In genomic region chr15:23049984-23050628, GRCh38 we compare ENCODE assay signal across 22 cellular contexts.
"Had no signal": no experiment of that assay in that cellular context is flagged by ENCODE, and none has a peak within 500 bp of the region (broad histone marks: within the 10 kb centered on the region; RNA-seq: fewer than 3 reads in every experiment).

No MANE protein-coding gene starts in this region.

- H3K27ac ChIP-seq: pancreas, psoas muscle, right lobe of liver, sigmoid colon, stomach, thoracic aorta, thyroid gland, tibial nerve, upper lobe of left lung, uterus had no signal

- H3K27me3 ChIP-seq: pancreas, right lobe of liver, sigmoid colon, stomach, thyroid gland, tibial nerve, upper lobe of left lung, uterus had no signal

- H3K36me3 ChIP-seq: pancreas, right lobe of liver, sigmoid colon, stomach, thoracic aorta, thyroid gland, tibial nerve, upper lobe of left lung, uterus had no signal

- H3K4me3 ChIP-seq: pancreas, psoas muscle, right lobe of liver, sigmoid colon, stomach, thoracic aorta, thyroid gland, tibial nerve, upper lobe of left lung, uterus had no signal

- FAIRE-seq: pancreas, small intestine had no signal

- H3K4me1 ChIP-seq: pancreas, psoas muscle, right lobe of liver, stomach, thyroid gland, upper lobe of left lung, uterus had no signal

- H3K9me3 ChIP-seq: pancreas, psoas muscle, right lobe of liver, sigmoid colon, stomach, thoracic aorta, thyroid gland, tibial nerve, upper lobe of left lung, uterus had no signal

- DNase-seq: naive B cell; nephron progenitor cell; occipital lobe; pancreas; psoas muscle; right cardiac atrium; right lobe of liver; sigmoid colon; small intestine; stimulated activated CD4-positive, alpha-beta T cell treated with anti-CD3 and anti-CD28 coated beads, Interleukin-15, amount 100 ng/mL, for 24 hours; stimulated activated CD4-positive, alpha-beta T cell treated with anti-CD3 and anti-CD28 coated beads, Interleukin-2, amount 100 ng/mL, for 24 hours; stimulated activated CD4-positive, alpha-beta T cell treated with anti-CD3 and anti-CD28 coated beads, Interleukin-2, amount 100 ng/mL, for 48 hours; stimulated activated CD4-positive, alpha-beta T cell treated with anti-CD3 and anti-CD28 coated beads, Interleukin-4, amount 100 ng/mL, for 24 hours; stimulated activated naive B cell treated with anti-CD40 and anti-IgM and Interleukin-4, amounts not matched to agents 10 μg/mL and 1 μg/mL and 100 μg/mL, for 72 hours; stimulated activated naive CD4-positive, alpha-beta T cell treated with Interleukin-2 at 50 U/mL for 16 hours; stomach; thyroid gland; trophoblast cell; uterus had no signal
